ENCODE assay signal across 14 cellular contexts in the genomic region with DNA sequence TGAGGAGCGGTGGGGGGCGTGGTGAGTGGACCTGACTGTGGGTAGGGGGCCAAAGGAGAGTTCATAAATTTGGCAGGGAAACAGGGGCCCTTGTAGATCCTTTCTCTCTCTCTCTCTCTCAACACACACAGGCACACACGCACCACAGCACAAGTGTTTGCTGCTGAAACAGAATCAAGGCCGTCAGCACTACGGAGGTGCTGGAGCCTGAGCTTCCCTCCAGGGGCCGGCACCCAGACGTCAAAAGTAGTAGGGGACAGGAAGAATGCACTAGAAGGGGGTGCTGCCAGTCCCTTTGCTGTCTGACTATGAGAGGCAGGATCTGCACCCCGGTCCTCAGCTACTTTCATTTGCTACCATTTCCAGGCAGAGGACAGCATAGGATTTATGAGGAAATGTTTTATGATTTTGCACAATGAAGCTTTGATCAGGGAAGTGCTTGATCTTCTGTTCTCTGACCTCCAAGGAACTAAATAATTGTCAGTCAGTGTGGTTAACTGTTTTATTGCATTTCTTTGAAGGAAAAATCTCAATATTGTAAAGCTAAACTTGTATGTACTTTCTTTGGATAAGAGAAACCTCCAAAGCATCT.
A peak's percentile ranks its signal among the peaks of the same experiment; 100 is the strongest.
DNase-seq lines count a peak whose midpoint lies in the region; ATAC-seq and TF ChIP-seq lines count a peak whose summit lies in the region.
"Had no signal": no experiment of that assay in that cellular context is flagged by ENCODE, and none has a peak within 500 bp of the region (broad histone marks: within the 10 kb centered on the region; RNA-seq: fewer than 3 reads in every experiment).

No MANE protein-coding gene starts in this region.

- H4K5ac ChIP-seq in IMR-90 (ENCODE audit: low read depth, low read length) (no peak overlapping the region), mesendoderm (ENCODE audit: low read length) (no peak overlapping the region)

- H3K56ac ChIP-seq in IMR-90 (ENCODE audit: extremely low read depth, insufficient read depth, low read length) (no peak overlapping the region), mesendoderm (ENCODE audit: low read length) (peak overlapping the region; percentile 17)

- no peak overlapping the region for H3K14ac ChIP-seq in IMR-90 (replicated peaks; ENCODE audit: low read depth, low read length)

- no peaks in the 10 kb centered on the region for H3K9me3 ChIP-seq in IMR-90 (ENCODE audit: control insufficient read depth, insufficient read depth, low read length)
- H3K9me3 ChIP-seq in colonic mucosa = no peaks in the 10 kb centered on the region
- H3K9me3 ChIP-seq: BE2C had no signal

- no peaks in the 10 kb centered on the region for H3K27me3 Mint-ChIP-seq in osteocyte (ENCODE audit: unreplicated experiment)
- H3K27me3 Mint-ChIP-seq in activated T-cell treated with anti-CD3 and anti-CD28 coated beads, Interleukin-2, amount 50 U/mL, for 4 hours (ENCODE audit: low read depth) = peaks cover 2% of the 10 kb centered on the region

- CTCF ChIA-PET in IMR-90 (lab: Yijun Ruan, JAX) = no interaction called here

- no peaks in the 10 kb centered on the region for H4K20me1 ChIP-seq in IMR-90 (ENCODE audit: insufficient read depth, low read length)

- H2AFZ ChIP-seq in IMR-90 (replicated peaks; ENCODE audit: low read length, poor library complexity) = no peak overlapping the region

- peak overlapping the region; percentile 85 for H2AK9ac ChIP-seq in IMR-90 (replicated peaks; ENCODE audit: low read depth, low read length, poor library complexity)

- no peak overlapping the region for H3K4me2 ChIP-seq in IMR-90 (ENCODE audit: low read depth, low read length)
- no peak overlapping the region for H3K4me2 ChIP-seq in mesendoderm (ENCODE audit: low read length)

- H3K4me3 Mint-ChIP-seq in osteocyte (ENCODE audit: unreplicated experiment) = no peak overlapping the region
- no peak overlapping the region for H3K4me3 Mint-ChIP-seq in activated T-cell treated with anti-CD3 and anti-CD28 coated beads, Interleukin-2, amount 50 U/mL, for 4 hours
- H3K4me3 Mint-ChIP-seq: CD4-positive, alpha-beta memory T cell had no signal

- H3K4me3 ChIP-seq in IMR-90 (ENCODE audit: insufficient read depth, low read depth, low read length) (no peak overlapping the region), colonic mucosa (no peak overlapping the region), mesendoderm (ENCODE audit: low read length) (no peak overlapping the region)

- ATAC-seq in IMR-90 (ENCODE audit: low read depth) (no peak), left ventricle myocardium superior (no peak), HG03457 (IDR thresholded peaks at IDR 0.05; ENCODE audit: unreplicated experiment) (no peak), GM18511 (IDR thresholded peaks at IDR 0.05; ENCODE audit: unreplicated experiment) (no peak)
- no peak for ATAC-seq in activated T-cell treated with anti-CD3 and anti-CD28 coated beads, Interleukin-2, amount 50 U/mL, for 4 hours
- ATAC-seq: HCT116 had no signal

- no peaks in the 10 kb centered on the region for H3K9me3 Mint-ChIP-seq in osteocyte (ENCODE audit: unreplicated experiment)
- no peaks in the 10 kb centered on the region for H3K9me3 Mint-ChIP-seq in activated T-cell treated with anti-CD3 and anti-CD28 coated beads, Interleukin-2, amount 50 U/mL, for 4 hours

- no peak overlapping the region for H2BK20ac ChIP-seq in IMR-90 (ENCODE audit: low read depth, low read length)

- H2BK15ac ChIP-seq in IMR-90 (ENCODE audit: low read depth, low read length) (no peak overlapping the region), mesendoderm (replicated peaks; ENCODE audit: low read depth) (no peak overlapping the region)

- H2AK5ac ChIP-seq in IMR-90 (ENCODE audit: low read depth, low read length) = no peak overlapping the region
- no peak overlapping the region for H2AK5ac ChIP-seq in mesendoderm (ENCODE audit: low read length)

- peaks cover 2% of the 10 kb centered on the region; the same call in 1 of the 2 replicates for H3K9me1 ChIP-seq in IMR-90 (ENCODE audit: insufficient read depth, low read length)

- H3K23ac ChIP-seq in IMR-90 (ENCODE audit: low read depth, low read length) (no peak overlapping the region), mesendoderm (ENCODE audit: low read length) (no peak overlapping the region)

- H3K79me1 ChIP-seq in IMR-90 (ENCODE audit: low read depth in 1 of 2, low read length in 2 of 2) (no peaks in the 10 kb centered on the region), mesendoderm (ENCODE audit: low read length) (no peaks in the 10 kb centered on the region)

- no peak overlapping the region for H3K27ac ChIP-seq in IMR-90 (ENCODE audit: insufficient read depth, low read length)
- peak overlapping the region; percentile 30 for H3K27ac ChIP-seq in colonic mucosa
- no peak overlapping the region for H3K27ac ChIP-seq in mesendoderm (ENCODE audit: low read depth, low read length)
- H3K27ac ChIP-seq: C4-2B had no signal

- H3K27ac Mint-ChIP-seq in osteocyte (ENCODE audit: unreplicated experiment) = no peak overlapping the region
- H3K27ac Mint-ChIP-seq: CD4-positive, alpha-beta memory T cell had no signal

- no TSS peak for BruUV-seq in IMR-90 (replicated peaks; lab: Mats Ljungman, UMichigan)

- no peak overlapping the region for H2BK5ac ChIP-seq in IMR-90 (ENCODE audit: low read depth, low read length, poor library complexity, severe bottlenecking)
- H2BK5ac ChIP-seq in mesendoderm (ENCODE audit: low read length) = no peak overlapping the region

- H4K8ac ChIP-seq in IMR-90 (ENCODE audit: low read depth in 2 of 2, low read length in 2 of 2) = no peak overlapping the region
- no peak overlapping the region for H4K8ac ChIP-seq in mesendoderm (ENCODE audit: low read depth, low read length)

- H4K91ac ChIP-seq in IMR-90 (ENCODE audit: insufficient read depth, low read depth, low read length) = no peak overlapping the region

- no peaks in the 10 kb centered on the region for H3K27me3 ChIP-seq in IMR-90 (ENCODE audit: control insufficient read depth, insufficient read depth, low read length)
- no peaks in the 10 kb centered on the region for H3K27me3 ChIP-seq in colonic mucosa
- no peaks in the 10 kb centered on the region for H3K27me3 ChIP-seq in mesendoderm (ENCODE audit: insufficient read depth, low read length, poor library complexity)
- H3K27me3 ChIP-seq: BE2C had no signal

- no peak overlapping the region for H2BK120ac ChIP-seq in IMR-90 (ENCODE audit: low read depth, low read length)
- H2BK120ac ChIP-seq in mesendoderm (ENCODE audit: low read depth, low read length) = no peak overlapping the region

- dilution Hi-C loops in IMR-90 (cut with HindIII; ENCODE audit: low sequenced_read_pairs, unreplicated experiment) = no loop called here

- in situ Hi-C loops in IMR-90 (cut with MboI; ENCODE audit: low sequenced_read_pairs) = no loop called here

- no CpG with 5 or more reads among the region's 8 CpGs for WGBS in IMR-90 (ENCODE audit: extremely low coverage in 2 of 2, insufficient read length in 1 of 2), 2 experiments
- no CpG with 5 or more reads among the region's 8 CpGs for WGBS in mesendoderm (ENCODE audit: extremely low coverage, insufficient coverage, low lambda C conversion rate)

- H3K18ac ChIP-seq in IMR-90 (ENCODE audit: low read depth, low read length) (no peak overlapping the region), mesendoderm (ENCODE audit: low read length) (no peak overlapping the region)

- no peak for DNase-seq in IMR-90
- DNase-seq in colonic mucosa = peak; percentile 26
- no peak for DNase-seq in mesendoderm
- DNase-seq in osteocyte (ENCODE audit: extremely low spot score, unreplicated experiment) = peak; percentile 62
- no peak for DNase-seq in left ventricle myocardium superior
- DNase-seq in activated T-cell treated with anti-CD3 and anti-CD28 coated beads, Interleukin-2, amount 50 U/mL, for 4 hours = no peak
- DNase-seq: BE2C; CD4-positive, alpha-beta memory T cell; DMS79 treated with DMSO at 0.1 percent for 48 hours; EL had no signal

- H3K4me1 ChIP-seq in IMR-90 (ENCODE audit: control insufficient read depth, insufficient read depth, low read length) (no peaks in the 10 kb centered on the region), colonic mucosa (peaks cover 2% of the 10 kb centered on the region), mesendoderm (ENCODE audit: control insufficient read depth, low read depth, low read length) (peaks cover 8% of the 10 kb centered on the region)
- H3K4me1 ChIP-seq: BE2C had no signal

- H3K79me2 ChIP-seq in mesendoderm (ENCODE audit: control insufficient read depth, insufficient read depth, low read length) = no peaks in the 10 kb centered on the region

- POLR2A ChIA-PET in IMR-90 (lab: Charles Lee; ENCODE audit: unreplicated experiment) = no interaction called here

- H3K9ac ChIP-seq in IMR-90 (ENCODE audit: low read depth, low read length) (no peak overlapping the region), colonic mucosa (ENCODE audit: low read depth in 2 of 2, low read length in 2 of 2) (peak overlapping the region in 1 of 2 donors; percentile 32), mesendoderm (ENCODE audit: low read length) (no peak overlapping the region)

- H3K4ac ChIP-seq in IMR-90 (ENCODE audit: low read depth, low read length) (no peak overlapping the region), mesendoderm (ENCODE audit: low read depth, low read length) (no peak overlapping the region)

- TF ChIP-seq CTCF in IMR-90 (conservative IDR thresholded peaks at IDR 0.05; ENCODE audit: low read depth, low read length) (no peak), colonic mucosa (IDR thresholded peaks at IDR 0.05) (no peak), osteocyte (IDR thresholded peaks at IDR 0.05) (no peak)

- TF ChIP-seq POLR2A in IMR-90 (IDR thresholded peaks at IDR 0.05; ENCODE audit: low read depth, low read length) = no peak

- peaks cover 8% of the 10 kb centered on the region for H3K4me1 Mint-ChIP-seq in osteocyte (ENCODE audit: unreplicated experiment)
- H3K4me1 Mint-ChIP-seq in activated T-cell treated with anti-CD3 and anti-CD28 coated beads, Interleukin-2, amount 50 U/mL, for 4 hours (ENCODE audit: low read depth) = no peaks in the 10 kb centered on the region
- H3K4me1 Mint-ChIP-seq: CD4-positive, alpha-beta memory T cell had no signal

- intact Hi-C loops in IMR-90 (cut with micrococcal nuclease) = no loop called here
- intact Hi-C loops in colonic mucosa (cut with DNase I) = no loop called here
- intact Hi-C loops in left ventricle myocardium superior (cut with micrococcal nuclease) = no loop called here

- peaks cover 6% of the 10 kb centered on the region; the same call in 1 of the 2 replicates for H3K36me3 ChIP-seq in IMR-90 (ENCODE audit: control insufficient read depth, insufficient read depth, low read length)
- H3K36me3 ChIP-seq in colonic mucosa = no peaks in the 10 kb centered on the region
- no peaks in the 10 kb centered on the region for H3K36me3 ChIP-seq in mesendoderm (ENCODE audit: control insufficient read depth, insufficient read depth, low read length)
- H3K36me3 ChIP-seq: BE2C had no signal

- peaks cover 25% of the 10 kb centered on the region for H3K36me3 Mint-ChIP-seq in osteocyte (ENCODE audit: unreplicated experiment)
- H3K36me3 Mint-ChIP-seq in activated T-cell treated with anti-CD3 and anti-CD28 coated beads, Interleukin-2, amount 50 U/mL, for 4 hours (ENCODE audit: insufficient read depth) = no peaks in the 10 kb centered on the region
- H3K36me3 Mint-ChIP-seq: CD4-positive, alpha-beta memory T cell had no signal

- TF ChIP-seq RAD21 in IMR-90 (IDR thresholded peaks at IDR 0.05; ENCODE audit: low read length) = no peak

TF ChIP-seq in IMR-90, 13 proteins besides CTCF, POLR2A, EP300 and RAD21 (continues in another document):
- TF ChIP-seq SMC3 (IDR thresholded peaks at IDR 0.05; ENCODE audit: low read depth, low read length) (no peak), CEBPB (IDR thresholded peaks at IDR 0.05; ENCODE audit: low read depth, low read length) (no peak)

Comparison
In these comparisons a context has a peak if more than half of its experiments do, and no peak if none do; other contexts are left out.
1. DNase-seq: peak in colonic mucosa (single experiment) and osteocyte (single experiment); none in IMR-90 (single experiment), mesendoderm (single experiment), left ventricle myocardium superior (single experiment) and activated T-cell treated with anti-CD3 and anti-CD28 coated beads, Interleukin-2, amount 50 U/mL, for 4 hours (single experiment).